Comparison of ENCODE assay signal across 8 cellular contexts in genomic region chr17:27353469-27354050, GRCh38. TPM values are rescaled to one million over a fixed set of nuclear protein-coding genes. Genes with fewer than 3 reads are reported as not detected.
DNase-seq lines count a peak whose midpoint lies in the region; ATAC-seq and TF ChIP-seq lines count a peak whose summit lies in the region.

No MANE protein-coding gene starts in this region.

- H3K27me3 ChIP-seq in HL-60 (ENCODE audit: insufficient read depth, poor library complexity, severe bottlenecking) = no peaks in the 10 kb centered on the region
- no peaks in the 10 kb centered on the region for H3K27me3 ChIP-seq in endocrine pancreas (ENCODE audit: control insufficient read depth, insufficient read depth, low read length)

- H3K27me3 Mint-ChIP-seq in mesothelial cell of epicardium (ENCODE audit: low read depth) = no peaks in the 10 kb centered on the region

- H3K4me3 Mint-ChIP-seq in mesothelial cell of epicardium = peak overlapping the region; percentile 65

- peak overlapping the region; percentile 43 for H3K9ac ChIP-seq in endocrine pancreas (ENCODE audit: control insufficient read depth, insufficient read depth, low read length)

- peak; percentile 82 for ATAC-seq in GM19455 (IDR thresholded peaks at IDR 0.05; ENCODE audit: unreplicated experiment)

- no peaks in the 10 kb centered on the region for H3K9me3 ChIP-seq in endocrine pancreas (ENCODE audit: control insufficient read depth, low read length)

- H3K36me3 ChIP-seq in endocrine pancreas (ENCODE audit: control insufficient read depth, insufficient read depth, low read length) = no peaks in the 10 kb centered on the region

- no peaks in the 10 kb centered on the region for H3K4me1 ChIP-seq in endocrine pancreas (ENCODE audit: control insufficient read depth, insufficient read depth, low read length)

- peak; percentile 90 for DNase-seq in COLO668 (lab: John Stamatoyannopoulos, UW; ENCODE audit: unreplicated experiment)
- DNase-seq in HL-60 (ENCODE audit: low read depth in 1 of 2, low spot score in 1 of 2) = peak; percentile 79 to 92
- DNase-seq in NK-92 treated with Interleukin-12 subunit alpha and Interleukin-12 subunit beta, amount 100 ng/mL, for 24 hours (lab: John Stamatoyannopoulos, UW) = peak; percentile 89
- DNase-seq in activated CD8-positive, alpha-beta memory T cell treated with anti-CD3 and anti-CD28 coated beads, Interleukin-2, amount 50 U/mL, for 1 hour (ENCODE audit: extremely low read depth) = peak; percentile 59
- DNase-seq in mesothelial cell of epicardium (ENCODE audit: low spot score in 2 of 2, unreplicated experiment in 2 of 2) = peak; percentile 74 to 87
- DNase-seq in stimulated activated CD8-positive, alpha-beta memory T cell treated with anti-CD3 and anti-CD28 coated beads, Interleukin-15, amount 100 ng/mL, for 4 hours (ENCODE audit: low read depth in 2 of 2) = peak; percentile 71 to 79

- TF ChIP-seq CTCF in HL-60 (IDR thresholded peaks at IDR 0.05; ENCODE audit: insufficient read depth, low read length) (peak; percentile 37), mesothelial cell of epicardium (IDR thresholded peaks at IDR 0.05; ENCODE audit: unreplicated experiment) (peak; percentile 85)

- H3K4me3 ChIP-seq in HL-60 (replicated peaks; ENCODE audit: insufficient read depth, low read length) (peak overlapping the region; percentile 68), endocrine pancreas (ENCODE audit: control insufficient read depth, insufficient read depth, low read length) (no peak overlapping the region)

- no peaks in the 10 kb centered on the region for H3K9me3 Mint-ChIP-seq in mesothelial cell of epicardium

- peaks cover 2% of the 10 kb centered on the region for H3K36me3 Mint-ChIP-seq in mesothelial cell of epicardium

- H3K27ac Mint-ChIP-seq in mesothelial cell of epicardium = peak overlapping the region; percentile 88

- peaks cover 12% of the 10 kb centered on the region for H3K4me1 Mint-ChIP-seq in mesothelial cell of epicardium

- peak overlapping the region; percentile 64 for H3K27ac ChIP-seq in HL-60 (replicated peaks)

RNA-seq across cellular contexts. Expression of gene WSB1, which starts 59.6 kb away (rescaled TPM):
- total RNA-seq in mesothelial cell of epicardium = 768 to 806 TPM (median 799 TPM) in 3 replicates
